Comparison of ENCODE assay signal across 1 cellular context in genomic region chr17:18138065-18138749, GRCh38.
TF ChIP-seq lines count a peak whose summit lies in the region.

No MANE protein-coding gene starts in this region.

TF ChIP-seq in liver, 16 proteins besides CTCF, POLR2A, EP300 and RAD21 (continued from another document):
- TF ChIP-seq REST (IDR thresholded peaks at IDR 0.05) (peak; percentile 76), TAF1 (conservative IDR thresholded peaks at IDR 0.05) (no peak), GABPA (IDR thresholded peaks at IDR 0.05 in 1 of 2, conservative IDR thresholded peaks at IDR 0.05 in 1 of 2) (no peak), ZBTB33 (IDR thresholded peaks at IDR 0.05) (no peak), SP1 (IDR thresholded peaks at IDR 0.05) (peak; percentile 93)
